In genomic region chr3:160400631-160401150, GRCh38 we compare ENCODE assay signal across 8 cellular contexts. TPM values are rescaled to one million over a fixed set of nuclear protein-coding genes. Genes with fewer than 3 reads are reported as not detected.
DNase-seq lines count a peak whose midpoint lies in the region; ATAC-seq and TF ChIP-seq lines count a peak whose summit lies in the region.

No MANE protein-coding gene starts in this region.

- TF ChIP-seq CTCF in GM10248 (IDR thresholded peaks at IDR 0.05; ENCODE audit: control extremely low read depth, extremely low read depth, low read depth, missing control alignments), result no peak
- no peak for TF ChIP-seq CTCF in ovary (IDR thresholded peaks at IDR 0.05)

- peaks cover 1% of the 10 kb centered on the region for H3K4me1 ChIP-seq in ovary (ENCODE audit: insufficient read depth)

- intact Hi-C loops in ovary (cut with DNase I), result no loop called here

- H3K36me3 Mint-ChIP-seq in IgD-negative memory B cell, result peaks cover 4% of the 10 kb centered on the region
- H3K36me3 Mint-ChIP-seq in activated T-cell treated with anti-CD3 and anti-CD28 coated beads, Interleukin-2, amount 50 U/mL, for 4 hours (ENCODE audit: insufficient read depth), result peaks cover 19% of the 10 kb centered on the region

- no peak for TF ChIP-seq POLR2A in ovary (IDR thresholded peaks at IDR 0.05)

- no peak for TF ChIP-seq EP300 in ovary (IDR thresholded peaks at IDR 0.05)

- ATAC-seq in activated T-cell treated with anti-CD3 and anti-CD28 coated beads, Interleukin-2, amount 50 U/mL, for 4 hours, result no peak
- ATAC-seq in GM21717 (IDR thresholded peaks at IDR 0.05; ENCODE audit: unreplicated experiment), result no peak
- no peak for ATAC-seq in GM21447 (IDR thresholded peaks at IDR 0.05; ENCODE audit: unreplicated experiment)

- H3K27ac ChIP-seq in ovary, result no peak overlapping the region

- WGBS in ovary, 3 donors, result 1 to 3% (median 1%) methylated on average over 30 to 55 of the region's 55 CpGs

- CTCF ChIA-PET in GM10248 (lab: Yijun Ruan, JAX), result interaction anchor here (1.0 to 4.7 kb wide), 2 partner anchors 9 to 13 kb away, joined by 3 to 33 read pairs; no protein-coding TSS in a partner anchor

- H3K27me3 ChIP-seq in ovary, result no peaks in the 10 kb centered on the region

- peak overlapping the region; percentile 95 to 99 (median 98) for H3K4me3 Mint-ChIP-seq in IgD-negative memory B cell
- H3K4me3 Mint-ChIP-seq in activated T-cell treated with anti-CD3 and anti-CD28 coated beads, Interleukin-2, amount 50 U/mL, for 4 hours, result peak overlapping the region; percentile 95

- no peaks in the 10 kb centered on the region for H3K36me3 ChIP-seq in ovary

- H3K27me3 Mint-ChIP-seq in IgD-negative memory B cell, result peaks cover 4% of the 10 kb centered on the region
- peaks cover 3% of the 10 kb centered on the region for H3K27me3 Mint-ChIP-seq in activated T-cell treated with anti-CD3 and anti-CD28 coated beads, Interleukin-2, amount 50 U/mL, for 4 hours (ENCODE audit: low read depth)

- H3K4me1 Mint-ChIP-seq in IgD-negative memory B cell, result peaks cover 18 to 35% (median 32%) of the 10 kb centered on the region in 3 donors
- H3K4me1 Mint-ChIP-seq in activated T-cell treated with anti-CD3 and anti-CD28 coated beads, Interleukin-2, amount 50 U/mL, for 4 hours (ENCODE audit: low read depth), result peaks cover 44% of the 10 kb centered on the region

- DNase-seq in GM10248 (ENCODE audit: extremely low spot score) (peak; percentile 16), glomerular visceral epithelial cell (ENCODE audit: extremely low spot score) (peak; percentile 22), ovary (peak in 3 of 5 donors; percentile 19 to 42 (median 38)), epidermal melanocyte (ENCODE audit: insufficient read length, low spot score) (no peak)
- DNase-seq in activated T-cell treated with anti-CD3 and anti-CD28 coated beads, Interleukin-2, amount 50 U/mL, for 4 hours, result peak; percentile 6

- peak overlapping the region; percentile 99 to 100 (median 99) for H3K27ac Mint-ChIP-seq in IgD-negative memory B cell

- peak overlapping the region; percentile 77 for H3K4me3 ChIP-seq in ovary

- H3K9me3 ChIP-seq in ovary, result no peaks in the 10 kb centered on the region

- POLR2A ChIA-PET in GM10248 (lab: Yijun Ruan, JAX), result no interaction called here

- peaks cover 0 to 5% (median 0%) of the 10 kb centered on the region in 3 donors for H3K9me3 Mint-ChIP-seq in IgD-negative memory B cell
- H3K9me3 Mint-ChIP-seq in activated T-cell treated with anti-CD3 and anti-CD28 coated beads, Interleukin-2, amount 50 U/mL, for 4 hours, result no peaks in the 10 kb centered on the region

RNA-seq across cellular contexts. Expression of gene SMC4, which starts 1.2 kb away (rescaled TPM):
- polyA plus RNA-seq in IgD-negative memory B cell (49.6 TPM), ovary (10 to 100 TPM in 1 of 2 donors, 1 to 10 TPM in 1; 8.9 to 28.2 TPM)
- total RNA-seq in activated T-cell treated with anti-CD3 and anti-CD28 coated beads, Interleukin-2, amount 50 U/mL, for 4 hours, result 10 to 100 TPM; 56.6 to 69.0 (median 66.0) TPM
- 10 to 100 TPM; 12.6 to 24.4 (median 18.0) TPM for total RNA-seq in ovary

RNA-seq across cellular contexts. Expression of gene IFT80, which starts 1.7 kb away (rescaled TPM):
- polyA plus RNA-seq in IgD-negative memory B cell (3.8 TPM), ovary (10 to 100 TPM; 16.8 to 19.4 TPM)
- total RNA-seq in activated T-cell treated with anti-CD3 and anti-CD28 coated beads, Interleukin-2, amount 50 U/mL, for 4 hours, result 10 to 100 TPM in 1 of 3 donors, 1 to 10 TPM in 2; 5.5 to 10.1 (median 6.5) TPM
- total RNA-seq in ovary, result 10 to 100 TPM; 22.7 to 39.6 (median 29.8) TPM

RNA-seq across cellular contexts. Expression of gene TRIM59, which starts 48.9 kb away (rescaled TPM):
- polyA plus RNA-seq in IgD-negative memory B cell (21.6 TPM), ovary (1 to 10 TPM; 1.4 to 2.6 TPM)
- 10 to 100 TPM; 15.1 to 16.5 (median 15.3) TPM for total RNA-seq in activated T-cell treated with anti-CD3 and anti-CD28 coated beads, Interleukin-2, amount 50 U/mL, for 4 hours
- 1 to 10 TPM; 1.6 to 4.8 (median 2.1) TPM for total RNA-seq in ovary
